ENCODE assay signal across 1 cellular context in the genomic region with DNA sequence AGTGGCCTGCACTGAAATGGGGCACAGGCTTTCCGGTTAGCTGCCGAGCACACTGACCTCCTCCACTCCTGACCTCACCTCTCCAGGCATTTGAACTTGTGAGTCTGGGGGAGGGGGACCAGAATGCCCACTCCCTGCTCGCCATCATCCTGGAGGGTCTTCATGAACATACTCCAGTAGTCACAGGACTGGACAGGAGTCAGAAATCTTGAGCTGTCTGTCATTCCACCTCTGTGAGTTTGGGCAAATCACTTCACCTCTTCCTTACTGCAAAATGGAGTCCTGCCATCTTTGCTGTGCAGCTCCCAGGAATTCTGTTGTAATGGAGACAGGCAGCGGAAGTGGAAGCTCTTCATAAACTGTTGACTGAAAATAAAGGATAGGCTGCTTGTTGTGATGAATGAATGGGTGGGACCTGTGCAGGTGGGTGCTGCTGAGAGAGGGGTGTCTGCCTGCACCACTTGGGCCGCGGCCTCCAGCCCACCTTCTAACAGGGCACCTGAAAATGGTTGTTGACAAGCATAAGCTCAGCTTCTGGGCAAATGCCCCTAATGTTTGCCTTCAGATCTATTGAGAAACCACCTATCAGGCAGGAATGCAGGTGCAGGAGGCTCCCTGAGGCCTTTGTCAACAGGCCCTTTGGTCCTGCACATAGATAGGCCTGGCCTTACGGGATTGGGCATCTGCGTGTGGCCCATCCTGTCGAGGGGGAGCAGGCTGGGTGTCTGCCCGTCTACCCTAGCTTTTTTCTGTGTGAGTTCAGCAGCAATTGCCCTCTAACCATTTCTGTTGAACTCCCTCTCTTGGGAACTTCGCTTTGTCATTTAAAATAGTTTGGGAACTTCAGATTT.
TF ChIP-seq lines count a peak whose summit lies in the region.

No MANE protein-coding gene starts in this region.

TF ChIP-seq in HepG2, 621 proteins besides CTCF, POLR2A, EP300 and RAD21 (continued from another document and continues in another):
- TF ChIP-seq GTF3A (CRISPR knock-in tag; conservative IDR thresholded peaks at IDR 0.05) (0 out of 2 replicates have a peak, but pooled peaks have one; percentile 46), HNRNPUL1 (IDR thresholded peaks at IDR 0.05; ENCODE audit: low read depth, low read length) (no peak), NRL (CRISPR knock-in tag; IDR thresholded peaks at IDR 0.05; ENCODE audit: borderline replicate concordance) (peak; percentile 98), ZNF251 (CRISPR knock-in tag; IDR thresholded peaks at IDR 0.05) (no peak), ZNF772 (CRISPR knock-in tag; IDR thresholded peaks at IDR 0.05) (peak; percentile 99), ZNF569 (CRISPR knock-in tag; IDR thresholded peaks at IDR 0.05; ENCODE audit: borderline replicate concordance) (peak; percentile 59; the same call in 1 of the 2 replicates), ZNF703 (CRISPR knock-in tag; IDR thresholded peaks at IDR 0.05; ENCODE audit: borderline replicate concordance) (peak; percentile 95), HNF4A (CRISPR knock-in tag; IDR thresholded peaks at IDR 0.05) (peak; percentile 100), ZSCAN29 (CRISPR knock-in tag; conservative IDR thresholded peaks at IDR 0.05) (peak; percentile 95), FOXA1 (IDR thresholded peaks at IDR 0.05) (peak; percentile 95), FOXA1 (CRISPR knock-in tag; IDR thresholded peaks at IDR 0.05) (peak; percentile 100), DPF2 (CRISPR knock-in tag; IDR thresholded peaks at IDR 0.05; ENCODE audit: borderline replicate concordance, low read depth) (peak; percentile 100), HOXA5 (CRISPR knock-in tag; IDR thresholded peaks at IDR 0.05) (peak; percentile 91), KAT2B (IDR thresholded peaks at IDR 0.05; ENCODE audit: borderline replicate concordance, low read depth, low read length) (no peak), ISL2 (CRISPR knock-in tag; IDR thresholded peaks at IDR 0.05) (peak; percentile 99), NFE2 (CRISPR knock-in tag; IDR thresholded peaks at IDR 0.05) (no peak), ZNF337 (CRISPR knock-in tag; IDR thresholded peaks at IDR 0.05; ENCODE audit: borderline replicate concordance, low read depth) (peak; percentile 94), RXRA (CRISPR knock-in tag; IDR thresholded peaks at IDR 0.05) (peak; percentile 92), ZIK1 (CRISPR knock-in tag; IDR thresholded peaks at IDR 0.05; ENCODE audit: borderline replicate concordance, low read depth) (no peak), HMGA1 (CRISPR knock-in tag; conservative IDR thresholded peaks at IDR 0.05) (no peak)
- TF ChIP-seq, protein P1, sequence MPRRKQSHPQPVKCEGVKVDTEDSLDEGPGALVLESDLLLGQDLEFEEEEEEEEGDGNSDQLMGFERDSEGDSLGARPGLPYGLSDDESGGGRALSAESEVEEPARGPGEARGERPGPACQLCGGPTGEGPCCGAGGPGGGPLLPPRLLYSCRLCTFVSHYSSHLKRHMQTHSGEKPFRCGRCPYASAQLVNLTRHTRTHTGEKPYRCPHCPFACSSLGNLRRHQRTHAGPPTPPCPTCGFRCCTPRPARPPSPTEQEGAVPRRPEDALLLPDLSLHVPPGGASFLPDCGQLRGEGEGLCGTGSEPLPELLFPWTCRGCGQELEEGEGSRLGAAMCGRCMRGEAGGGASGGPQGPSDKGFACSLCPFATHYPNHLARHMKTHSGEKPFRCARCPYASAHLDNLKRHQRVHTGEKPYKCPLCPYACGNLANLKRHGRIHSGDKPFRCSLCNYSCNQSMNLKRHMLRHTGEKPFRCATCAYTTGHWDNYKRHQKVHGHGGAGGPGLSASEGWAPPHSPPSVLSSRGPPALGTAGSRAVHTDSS (CRISPR knock-in tag; conservative IDR thresholded peaks at IDR 0.05), result no peak
- TF ChIP-seq, protein P2, sequence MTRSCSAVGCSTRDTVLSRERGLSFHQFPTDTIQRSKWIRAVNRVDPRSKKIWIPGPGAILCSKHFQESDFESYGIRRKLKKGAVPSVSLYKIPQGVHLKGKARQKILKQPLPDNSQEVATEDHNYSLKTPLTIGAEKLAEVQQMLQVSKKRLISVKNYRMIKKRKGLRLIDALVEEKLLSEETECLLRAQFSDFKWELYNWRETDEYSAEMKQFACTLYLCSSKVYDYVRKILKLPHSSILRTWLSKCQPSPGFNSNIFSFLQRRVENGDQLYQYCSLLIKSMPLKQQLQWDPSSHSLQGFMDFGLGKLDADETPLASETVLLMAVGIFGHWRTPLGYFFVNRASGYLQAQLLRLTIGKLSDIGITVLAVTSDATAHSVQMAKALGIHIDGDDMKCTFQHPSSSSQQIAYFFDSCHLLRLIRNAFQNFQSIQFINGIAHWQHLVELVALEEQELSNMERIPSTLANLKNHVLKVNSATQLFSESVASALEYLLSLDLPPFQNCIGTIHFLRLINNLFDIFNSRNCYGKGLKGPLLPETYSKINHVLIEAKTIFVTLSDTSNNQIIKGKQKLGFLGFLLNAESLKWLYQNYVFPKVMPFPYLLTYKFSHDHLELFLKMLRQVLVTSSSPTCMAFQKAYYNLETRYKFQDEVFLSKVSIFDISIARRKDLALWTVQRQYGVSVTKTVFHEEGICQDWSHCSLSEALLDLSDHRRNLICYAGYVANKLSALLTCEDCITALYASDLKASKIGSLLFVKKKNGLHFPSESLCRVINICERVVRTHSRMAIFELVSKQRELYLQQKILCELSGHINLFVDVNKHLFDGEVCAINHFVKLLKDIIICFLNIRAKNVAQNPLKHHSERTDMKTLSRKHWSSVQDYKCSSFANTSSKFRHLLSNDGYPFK (CRISPR knock-in tag; IDR thresholded peaks at IDR 0.05; ENCODE audit: borderline replicate concordance), result peak; percentile 85; the same call in 1 of the 2 replicates
- TF ChIP-seq, protein P3, sequence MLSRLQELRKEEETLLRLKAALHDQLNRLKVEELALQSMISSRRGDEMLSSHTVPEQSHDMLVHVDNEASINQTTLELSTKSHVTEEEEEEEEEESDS (CRISPR knock-in tag; IDR thresholded peaks at IDR 0.05; ENCODE audit: borderline replicate concordance), result 0 out of 2 replicates have a peak, but pooled peaks have one; percentile 47
- TF ChIP-seq, protein P4, sequence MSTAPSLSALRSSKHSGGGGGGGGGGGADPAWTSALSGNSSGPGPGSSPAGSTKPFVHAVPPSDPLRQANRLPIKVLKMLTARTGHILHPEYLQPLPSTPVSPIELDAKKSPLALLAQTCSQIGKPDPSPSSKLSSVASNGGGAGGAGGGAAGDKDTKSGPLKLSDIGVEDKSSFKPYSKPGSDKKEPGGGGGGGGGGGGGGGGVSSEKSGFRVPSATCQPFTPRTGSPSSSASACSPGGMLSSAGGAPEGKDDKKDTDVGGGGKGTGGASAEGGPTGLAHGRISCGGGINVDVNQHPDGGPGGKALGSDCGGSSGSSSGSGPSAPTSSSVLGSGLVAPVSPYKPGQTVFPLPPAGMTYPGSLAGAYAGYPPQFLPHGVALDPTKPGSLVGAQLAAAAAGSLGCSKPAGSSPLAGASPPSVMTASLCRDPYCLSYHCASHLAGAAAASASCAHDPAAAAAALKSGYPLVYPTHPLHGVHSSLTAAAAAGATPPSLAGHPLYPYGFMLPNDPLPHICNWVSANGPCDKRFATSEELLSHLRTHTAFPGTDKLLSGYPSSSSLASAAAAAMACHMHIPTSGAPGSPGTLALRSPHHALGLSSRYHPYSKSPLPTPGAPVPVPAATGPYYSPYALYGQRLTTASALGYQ (CRISPR knock-in tag; IDR thresholded peaks at IDR 0.05), result peak; percentile 99
- TF ChIP-seq, protein P5, sequence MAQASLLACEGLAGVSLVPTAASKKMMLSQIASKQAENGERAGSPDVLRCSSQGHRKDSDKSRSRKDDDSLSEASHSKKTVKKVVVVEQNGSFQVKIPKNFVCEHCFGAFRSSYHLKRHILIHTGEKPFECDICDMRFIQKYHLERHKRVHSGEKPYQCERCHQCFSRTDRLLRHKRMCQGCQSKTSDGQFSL (CRISPR knock-in tag; IDR thresholded peaks at IDR 0.05), result peak; percentile 87; the same call in 1 of the 2 replicates
- TF ChIP-seq, protein P6, sequence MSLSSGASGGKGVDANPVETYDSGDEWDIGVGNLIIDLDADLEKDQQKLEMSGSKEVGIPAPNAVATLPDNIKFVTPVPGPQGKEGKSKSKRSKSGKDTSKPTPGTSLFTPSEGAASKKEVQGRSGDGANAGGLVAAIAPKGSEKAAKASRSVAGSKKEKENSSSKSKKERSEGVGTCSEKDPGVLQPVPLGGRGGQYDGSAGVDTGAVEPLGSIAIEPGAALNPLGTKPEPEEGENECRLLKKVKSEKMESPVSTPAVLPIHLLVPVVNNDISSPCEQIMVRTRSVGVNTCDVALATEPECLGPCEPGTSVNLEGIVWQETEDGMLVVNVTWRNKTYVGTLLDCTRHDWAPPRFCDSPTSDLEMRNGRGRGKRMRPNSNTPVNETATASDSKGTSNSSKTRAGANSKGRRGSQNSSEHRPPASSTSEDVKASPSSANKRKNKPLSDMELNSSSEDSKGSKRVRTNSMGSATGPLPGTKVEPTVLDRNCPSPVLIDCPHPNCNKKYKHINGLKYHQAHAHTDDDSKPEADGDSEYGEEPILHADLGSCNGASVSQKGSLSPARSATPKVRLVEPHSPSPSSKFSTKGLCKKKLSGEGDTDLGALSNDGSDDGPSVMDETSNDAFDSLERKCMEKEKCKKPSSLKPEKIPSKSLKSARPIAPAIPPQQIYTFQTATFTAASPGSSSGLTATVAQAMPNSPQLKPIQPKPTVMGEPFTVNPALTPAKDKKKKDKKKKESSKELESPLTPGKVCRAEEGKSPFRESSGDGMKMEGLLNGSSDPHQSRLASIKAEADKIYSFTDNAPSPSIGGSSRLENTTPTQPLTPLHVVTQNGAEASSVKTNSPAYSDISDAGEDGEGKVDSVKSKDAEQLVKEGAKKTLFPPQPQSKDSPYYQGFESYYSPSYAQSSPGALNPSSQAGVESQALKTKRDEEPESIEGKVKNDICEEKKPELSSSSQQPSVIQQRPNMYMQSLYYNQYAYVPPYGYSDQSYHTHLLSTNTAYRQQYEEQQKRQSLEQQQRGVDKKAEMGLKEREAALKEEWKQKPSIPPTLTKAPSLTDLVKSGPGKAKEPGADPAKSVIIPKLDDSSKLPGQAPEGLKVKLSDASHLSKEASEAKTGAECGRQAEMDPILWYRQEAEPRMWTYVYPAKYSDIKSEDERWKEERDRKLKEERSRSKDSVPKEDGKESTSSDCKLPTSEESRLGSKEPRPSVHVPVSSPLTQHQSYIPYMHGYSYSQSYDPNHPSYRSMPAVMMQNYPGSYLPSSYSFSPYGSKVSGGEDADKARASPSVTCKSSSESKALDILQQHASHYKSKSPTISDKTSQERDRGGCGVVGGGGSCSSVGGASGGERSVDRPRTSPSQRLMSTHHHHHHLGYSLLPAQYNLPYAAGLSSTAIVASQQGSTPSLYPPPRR (CRISPR knock-in tag; IDR thresholded peaks at IDR 0.05; ENCODE audit: borderline replicate concordance), result peak; percentile 97
- TF ChIP-seq, protein P7, sequence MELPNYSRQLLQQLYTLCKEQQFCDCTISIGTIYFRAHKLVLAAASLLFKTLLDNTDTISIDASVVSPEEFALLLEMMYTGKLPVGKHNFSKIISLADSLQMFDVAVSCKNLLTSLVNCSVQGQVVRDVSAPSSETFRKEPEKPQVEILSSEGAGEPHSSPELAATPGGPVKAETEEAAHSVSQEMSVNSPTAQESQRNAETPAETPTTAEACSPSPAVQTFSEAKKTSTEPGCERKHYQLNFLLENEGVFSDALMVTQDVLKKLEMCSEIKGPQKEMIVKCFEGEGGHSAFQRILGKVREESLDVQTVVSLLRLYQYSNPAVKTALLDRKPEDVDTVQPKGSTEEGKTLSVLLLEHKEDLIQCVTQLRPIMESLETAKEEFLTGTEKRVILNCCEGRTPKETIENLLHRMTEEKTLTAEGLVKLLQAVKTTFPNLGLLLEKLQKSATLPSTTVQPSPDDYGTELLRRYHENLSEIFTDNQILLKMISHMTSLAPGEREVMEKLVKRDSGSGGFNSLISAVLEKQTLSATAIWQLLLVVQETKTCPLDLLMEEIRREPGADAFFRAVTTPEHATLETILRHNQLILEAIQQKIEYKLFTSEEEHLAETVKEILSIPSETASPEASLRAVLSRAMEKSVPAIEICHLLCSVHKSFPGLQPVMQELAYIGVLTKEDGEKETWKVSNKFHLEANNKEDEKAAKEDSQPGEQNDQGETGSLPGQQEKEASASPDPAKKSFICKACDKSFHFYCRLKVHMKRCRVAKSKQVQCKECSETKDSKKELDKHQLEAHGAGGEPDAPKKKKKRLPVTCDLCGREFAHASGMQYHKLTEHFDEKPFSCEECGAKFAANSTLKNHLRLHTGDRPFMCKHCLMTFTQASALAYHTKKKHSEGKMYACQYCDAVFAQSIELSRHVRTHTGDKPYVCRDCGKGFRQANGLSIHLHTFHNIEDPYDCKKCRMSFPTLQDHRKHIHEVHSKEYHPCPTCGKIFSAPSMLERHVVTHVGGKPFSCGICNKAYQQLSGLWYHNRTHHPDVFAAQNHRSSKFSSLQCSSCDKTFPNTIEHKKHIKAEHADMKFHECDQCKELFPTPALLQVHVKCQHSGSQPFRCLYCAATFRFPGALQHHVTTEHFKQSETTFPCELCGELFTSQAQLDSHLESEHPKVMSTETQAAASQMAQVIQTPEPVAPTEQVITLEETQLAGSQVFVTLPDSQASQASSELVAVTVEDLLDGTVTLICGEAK (IDR thresholded peaks at IDR 0.05), result no peak
- TF ChIP-seq, protein P7 (CRISPR knock-in tag; IDR thresholded peaks at IDR 0.05), result peak; percentile 92
- TF ChIP-seq, protein P8, sequence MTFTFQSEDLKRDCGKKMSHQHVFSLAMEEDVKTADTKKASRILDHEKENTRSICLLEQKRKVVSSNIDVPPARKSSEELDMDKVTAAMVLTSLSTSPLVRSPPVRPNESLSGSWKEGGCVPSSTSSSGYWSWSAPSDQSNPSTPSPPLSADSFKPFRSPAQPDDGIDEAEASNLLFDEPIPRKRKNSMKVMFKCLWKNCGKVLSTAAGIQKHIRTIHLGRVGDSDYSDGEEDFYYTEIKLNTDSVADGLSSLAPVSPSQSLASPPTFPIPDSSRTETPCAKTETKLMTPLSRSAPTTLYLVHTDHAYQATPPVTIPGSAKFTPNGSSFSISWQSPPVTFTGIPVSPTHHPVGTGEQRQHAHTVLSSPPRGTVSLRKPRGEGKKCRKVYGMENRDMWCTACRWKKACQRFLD (CRISPR knock-in tag; IDR thresholded peaks at IDR 0.05; ENCODE audit: borderline replicate concordance), result peak; percentile 85; the same call in 1 of the 2 replicates
